ENCODE assay signal across 20 cellular contexts in genomic region chr16:67264866-67265265, GRCh38. TPM values are rescaled to one million over a fixed set of nuclear protein-coding genes. Genes with fewer than 3 reads are reported as not detected.
A peak's percentile ranks its signal among the peaks of the same experiment; 100 is the strongest.
DNase-seq lines count a peak whose midpoint lies in the region; ATAC-seq and TF ChIP-seq lines count a peak whose summit lies in the region.
"Had no signal": no experiment of that assay in that cellular context is flagged by ENCODE, and none has a peak within 500 bp of the region (broad histone marks: within the 10 kb centered on the region; RNA-seq: fewer than 3 reads in every experiment).

No MANE protein-coding gene starts in this region.

- H3K36me3 Mint-ChIP-seq in chondrocyte (ENCODE audit: low read depth), result no peaks in the 10 kb centered on the region
- H3K36me3 Mint-ChIP-seq: CD8-positive, alpha-beta memory T cell had no signal

- H4K8ac ChIP-seq in mesendoderm (ENCODE audit: low read depth, low read length), result no peak overlapping the region

- H3K18ac ChIP-seq in mesendoderm (ENCODE audit: low read length), result no peak overlapping the region

- peak overlapping the region; percentile 48; the same call in 1 of the 2 replicates for H3K4me2 ChIP-seq in BLaER1
- no peak overlapping the region for H3K4me2 ChIP-seq in mesendoderm (ENCODE audit: low read length)
- H3K4me2 ChIP-seq: A549 had no signal

- no peak overlapping the region for H3K23ac ChIP-seq in mesendoderm (ENCODE audit: low read length)

- no peak overlapping the region for H3K4ac ChIP-seq in mesendoderm (ENCODE audit: low read depth, low read length)

- H3K27me3 ChIP-seq in BLaER1, result no peaks in the 10 kb centered on the region
- H3K27me3 ChIP-seq in mesendoderm (ENCODE audit: insufficient read depth, low read length, poor library complexity), result no peaks in the 10 kb centered on the region
- H3K27me3 ChIP-seq in sigmoid colon, result peaks cover 0 to 15% (median 0%) of the 10 kb centered on the region in 3 donors
- H3K27me3 ChIP-seq in WERI-Rb-1 (ENCODE audit: insufficient read depth, low read depth, severe bottlenecking), result no peaks in the 10 kb centered on the region

- H3K4me1 Mint-ChIP-seq in chondrocyte (ENCODE audit: low read depth), result peaks cover 9% of the 10 kb centered on the region
- H3K4me1 Mint-ChIP-seq: CD8-positive, alpha-beta memory T cell had no signal

- H3K4me3 ChIP-seq in BLaER1, result no peak overlapping the region
- H3K4me3 ChIP-seq in mesendoderm (ENCODE audit: low read length), result no peak overlapping the region
- no peak overlapping the region for H3K4me3 ChIP-seq in sigmoid colon
- no peak overlapping the region for H3K4me3 ChIP-seq in WERI-Rb-1 (ENCODE audit: low read depth, low read length)
- H3K4me3 ChIP-seq: A549, GM23248, HAP-1 had no signal

- intact Hi-C loops in sigmoid colon (cut with DNase I), result no loop called here

- no peaks in the 10 kb centered on the region for H3K9me3 Mint-ChIP-seq in chondrocyte (ENCODE audit: low read depth)
- H3K9me3 Mint-ChIP-seq: CD8-positive, alpha-beta memory T cell had no signal

- H2BK120ac ChIP-seq in mesendoderm (ENCODE audit: low read depth, low read length), result no peak overlapping the region

- no peak overlapping the region for H4K5ac ChIP-seq in mesendoderm (ENCODE audit: low read length)

- H3K9me3 ChIP-seq in BLaER1 (no peaks in the 10 kb centered on the region), sigmoid colon (no peaks in the 10 kb centered on the region), WERI-Rb-1 (ENCODE audit: severe bottlenecking) (no peaks in the 10 kb centered on the region)
- H3K9me3 ChIP-seq: A549, HAP-1 had no signal

- H3K27ac Mint-ChIP-seq in chondrocyte (ENCODE audit: unreplicated experiment), result no peak overlapping the region

- no peak for TF ChIP-seq EP300 in sigmoid colon (IDR thresholded peaks at IDR 0.05)

- no peak overlapping the region for H2BK15ac ChIP-seq in mesendoderm (replicated peaks; ENCODE audit: low read depth)

- WGBS in mesendoderm (ENCODE audit: extremely low coverage, insufficient coverage, low lambda C conversion rate), result no CpG with 5 or more reads among the region's 5 CpGs
- WGBS in sigmoid colon, 2 donors, result 84 to 89% methylated on average over 5 of the region's 5 CpGs

- no peaks in the 10 kb centered on the region for H4K20me1 ChIP-seq in BLaER1

- no peak for TF ChIP-seq POLR2A in sigmoid colon (IDR thresholded peaks at IDR 0.05)

- H2AK5ac ChIP-seq in mesendoderm (ENCODE audit: low read length), result no peak overlapping the region

- POLR2A ChIA-PET in HEK293T (lab: Yijun Ruan, JAX), result interaction anchor here (0.8 to 2.2 kb wide), 2 partner anchors 17 to 62 kb away, joined by 3 to 7 read pairs; partner anchors contain the start of gene FHOD1

- no peak overlapping the region for H3K4me3 Mint-ChIP-seq in chondrocyte (ENCODE audit: unreplicated experiment)
- H3K4me3 Mint-ChIP-seq: CD8-positive, alpha-beta memory T cell had no signal

- CTCF ChIA-PET in HEK293T (lab: Yijun Ruan, JAX), result interaction anchor here (0.7 kb wide), 1 partner anchor 43 kb away, joined by 3 read pairs; no protein-coding TSS in a partner anchor

- H3K27me3 Mint-ChIP-seq in chondrocyte (ENCODE audit: low read depth), result peaks cover 1% of the 10 kb centered on the region

- no peak for TF ChIP-seq CTCF in chondrocyte (IDR thresholded peaks at IDR 0.05)
- TF ChIP-seq CTCF in sigmoid colon (IDR thresholded peaks at IDR 0.05), result no peak
- TF ChIP-seq CTCF in WERI-Rb-1 (IDR thresholded peaks at IDR 0.05; ENCODE audit: low read depth, low read length), result no peak

- H3K79me1 ChIP-seq in mesendoderm (ENCODE audit: low read length), result no peaks in the 10 kb centered on the region

- H3K79me2 ChIP-seq in mesendoderm (ENCODE audit: control insufficient read depth, insufficient read depth, low read length), result no peaks in the 10 kb centered on the region

- H2BK5ac ChIP-seq in mesendoderm (ENCODE audit: low read length), result peak overlapping the region; percentile 28

- ATAC-seq in HG03457 (IDR thresholded peaks at IDR 0.05; ENCODE audit: unreplicated experiment), result no peak

- peak; percentile 20 for DNase-seq in chondrocyte (ENCODE audit: low spot score)
- no peak for DNase-seq in mesendoderm
- DNase-seq in sigmoid colon, result peak; percentile 52
- DNase-seq in activated CD4-positive, alpha-beta T cell treated with anti-CD3 and anti-CD28 coated beads, Interleukin-2, amount 50 U/mL, for 4 hours, result no peak
- DNase-seq in HEK293T (ENCODE audit: extremely low spot score), result no peak
- DNase-seq in WERI-Rb-1, result no peak
- DNase-seq: AML-193, COR-L47, DMS 273 treated with DMSO at 0.1 percent for 48 hours, DMS53, DND-41, EL, GM23248 had no signal

- H3K9ac ChIP-seq in BLaER1 (0 out of 2 replicates have a peak overlapping the region, but pooled peaks have one; percentile 15), mesendoderm (ENCODE audit: low read length) (no peak overlapping the region)
- H3K9ac ChIP-seq: GM23248 had no signal

- peak overlapping the region; percentile 53 for H3K56ac ChIP-seq in mesendoderm (ENCODE audit: low read length)

- peaks cover 27% of the 10 kb centered on the region for H3K4me1 ChIP-seq in BLaER1
- peaks cover 7% of the 10 kb centered on the region for H3K4me1 ChIP-seq in mesendoderm (ENCODE audit: control insufficient read depth, low read depth, low read length)
- H3K4me1 ChIP-seq in sigmoid colon, result no peaks in the 10 kb centered on the region
- H3K4me1 ChIP-seq: HAP-1 had no signal

- H3K36me3 ChIP-seq in BLaER1, result no peaks in the 10 kb centered on the region
- no peaks in the 10 kb centered on the region for H3K36me3 ChIP-seq in mesendoderm (ENCODE audit: control insufficient read depth, insufficient read depth, low read length)
- no peaks in the 10 kb centered on the region for H3K36me3 ChIP-seq in sigmoid colon
- no peaks in the 10 kb centered on the region for H3K36me3 ChIP-seq in WERI-Rb-1
- H3K36me3 ChIP-seq: HAP-1 had no signal

- H3K27ac ChIP-seq in BLaER1, result no peak overlapping the region
- no peak overlapping the region for H3K27ac ChIP-seq in mesendoderm (ENCODE audit: low read depth, low read length)
- no peak overlapping the region for H3K27ac ChIP-seq in sigmoid colon
- H3K27ac ChIP-seq in WERI-Rb-1, result no peak overlapping the region
- H3K27ac ChIP-seq: 22Rv1, A549, GM23248, HL-60 had no signal

TF ChIP-seq in HEK293T, 16 proteins besides CTCF, POLR2A, EP300 and RAD21:
- TF ChIP-seq L3MBTL2 (conservative IDR thresholded peaks at IDR 0.05), result no peak
- TF ChIP-seq PKNOX1 (IDR thresholded peaks at IDR 0.05), result no peak
- no peak for TF ChIP-seq FOXA1 (IDR thresholded peaks at IDR 0.05)
- no peak for TF ChIP-seq HDGF (IDR thresholded peaks at IDR 0.05; ENCODE audit: borderline replicate concordance)
- TF ChIP-seq TARDBP (IDR thresholded peaks at IDR 0.05), result no peak
- no peak for TF ChIP-seq FOXK2 (IDR thresholded peaks at IDR 0.05)
- TF ChIP-seq FOXM1 (IDR thresholded peaks at IDR 0.05; ENCODE audit: borderline replicate concordance), result no peak
- no peak for TF ChIP-seq NFRKB (IDR thresholded peaks at IDR 0.05)
- TF ChIP-seq ARNT (IDR thresholded peaks at IDR 0.05), result no peak
TF ChIP-seq in HEK293T: peak in this region for 0.

RNA-seq across cellular contexts. Expression of gene PLEKHG4, which starts 14.5 kb away (rescaled TPM):
- total RNA-seq in chondrocyte, result 17.5 to 22.4 TPM (median 18.9 TPM) in 3 replicates
- 1.8 TPM for polyA plus RNA-seq in mesendoderm (2013, experiment 1 of 2)
- polyA plus RNA-seq in mesendoderm (2013, experiment 2 of 2), result 2.0 TPM
- 1 to 10 TPM; 1.4 to 6.2 (median 3.7) TPM for total RNA-seq in sigmoid colon
- polyA plus RNA-seq in sigmoid colon, result 1 to 10 TPM; 3.0 to 7.9 (median 3.5) TPM

RNA-seq across cellular contexts. Expression of gene SLC9A5, which starts 16.1 kb away (rescaled TPM):
- total RNA-seq in chondrocyte, result 3.0 to 5.6 TPM (median 3.4 TPM) in 3 replicates
- polyA plus RNA-seq in mesendoderm (2013, experiment 1 of 2), result 1.1 TPM
- 0.95 TPM for polyA plus RNA-seq in mesendoderm (2013, experiment 2 of 2)
- total RNA-seq in sigmoid colon, result 1 to 10 TPM in 2 of 4 donors, under 1 TPM in 1, not detected in 1; 0.68 to 6.1 (median 1.1) TPM
- polyA plus RNA-seq in sigmoid colon, result under 1 TPM in 2 of 3 donors, not detected in 1; 0.46 to 0.99 TPM
- polyA plus RNA-seq: CD8-positive, alpha-beta memory T cell had no signal

RNA-seq across cellular contexts. Expression of gene FHOD1, which starts 17.6 kb away (rescaled TPM):
- total RNA-seq in chondrocyte, result 32.9 to 50.1 TPM (median 35.6 TPM) in 3 replicates
- 37.1 TPM for polyA plus RNA-seq in mesendoderm (2013, experiment 1 of 2)
- polyA plus RNA-seq in mesendoderm (2013, experiment 2 of 2), result 37.3 TPM
- 10 to 100 TPM in 2 of 4 donors, 1 to 10 TPM in 2; 6.7 to 17.1 (median 11.5) TPM for total RNA-seq in sigmoid colon
- 10 to 100 TPM in 1 of 3 donors, 1 to 10 TPM in 2; 4.8 to 25.2 (median 5.5) TPM for polyA plus RNA-seq in sigmoid colon

RNA-seq across cellular contexts. Expression of gene TMEM208, which starts 37.9 kb away (rescaled TPM):
- total RNA-seq in chondrocyte (41.7 to 55.7 TPM (median 43.2 TPM) in 3 replicates), sigmoid colon (10 to 100 TPM; 15.3 to 31.4 (median 24.2) TPM)
- polyA plus RNA-seq in mesendoderm (2013, experiment 1 of 2), result 37.1 TPM
- polyA plus RNA-seq in mesendoderm (2013, experiment 2 of 2), result 34.1 TPM
- polyA plus RNA-seq in sigmoid colon, result 100 to 1,000 TPM in 1 of 3 donors, 10 to 100 TPM in 2; 33.0 to 109 (median 36.5) TPM

Comparison
In these comparisons a context has a peak if more than half of its experiments do, and no peak if none do; other contexts are left out.
1. DNase-seq: peak in chondrocyte (single experiment) and sigmoid colon (single experiment); none in mesendoderm (single experiment), activated CD4-positive, alpha-beta T cell treated with anti-CD3 and anti-CD28 coated beads, Interleukin-2, amount 50 U/mL, for 4 hours (0 of 2), HEK293T (single experiment) and WERI-Rb-1 (single experiment).